ENCODE assay signal across 19 cellular contexts in genomic region chr3:194053136-194053535, GRCh38.
DNase-seq lines count a peak whose midpoint lies in the region; FAIRE-seq and TF ChIP-seq lines count a peak whose summit lies in the region.
"Had no signal": no experiment of that assay in that cellular context is flagged by ENCODE, and none has a peak within 500 bp of the region (broad histone marks: within the 10 kb centered on the region; RNA-seq: fewer than 3 reads in every experiment).

No MANE protein-coding gene starts in this region.

- no peak overlapping the region for H2BK5ac ChIP-seq in H1 (ENCODE audit: low read depth, low read length)

- H4K5ac ChIP-seq in H1 (ENCODE audit: insufficient read length, low read depth, low read length) = no peak overlapping the region

- POLR2A ChIA-PET in H1 (lab: Charles Lee; ENCODE audit: partially characterized antibody) = no interaction called here

- H3K9me3 ChIP-seq in H1 (ENCODE audit: insufficient read depth in 2 of 2, low read depth in 1 of 2, low read length in 1 of 2) = peaks cover 16 to 21% of the 10 kb centered on the region in 2 experiments; a peak in 3 of 4 replicates
- peaks cover 5% of the 10 kb centered on the region for H3K9me3 ChIP-seq in effector memory CD4-positive, alpha-beta T cell (ENCODE audit: control insufficient read depth, low read length)
- H3K9me3 ChIP-seq: BE2C had no signal

- H3K18ac ChIP-seq in H1 (ENCODE audit: extremely low read depth, low read length) = no peak overlapping the region

- H2BK120ac ChIP-seq in H1 (replicated peaks; ENCODE audit: low read depth, low read length) = no peak overlapping the region

- H2AFZ ChIP-seq in H1 (ENCODE audit: low read length) = no peak overlapping the region

- CTCF ChIA-PET in H1 (lab: Charles Lee; ENCODE audit: partially characterized antibody) = no interaction called here

- H3K14ac ChIP-seq in H1 (ENCODE audit: insufficient read length) = no peak overlapping the region

- TF ChIP-seq CTCF in H1 (IDR thresholded peaks at IDR 0.05; ENCODE audit: control extremely low read depth in 1 of 3, insufficient read depth in 1 of 3, low read depth in 1 of 3, low read length in 3 of 3) (no peak), neural crest cell (conservative IDR thresholded peaks at IDR 0.05) (no peak)

- no peak overlapping the region for H3K4me3 Mint-ChIP-seq in neural crest cell
- H3K4me3 Mint-ChIP-seq: CD4-positive, CD25-positive, alpha-beta regulatory T cell; CD8-positive, alpha-beta memory T cell had no signal

- H4K20me1 ChIP-seq in H1 (replicated peaks in 1 of 2; ENCODE audit: control insufficient read depth in 1 of 2, insufficient read depth in 2 of 2, low read length in 2 of 2) = no peaks in the 10 kb centered on the region

- no peak for TF ChIP-seq RAD21 in H1 (IDR thresholded peaks at IDR 0.05 in 1 of 2, conservative IDR thresholded peaks at IDR 0.05 in 1 of 2; ENCODE audit: low read depth in 2 of 2, low read length in 2 of 2)

- H4K91ac ChIP-seq in H1 (replicated peaks; ENCODE audit: insufficient read length, low read length) = no peak overlapping the region

- H3K27ac ChIP-seq in H1 (ENCODE audit: low read depth, low read length) = no peak overlapping the region
- H3K27ac ChIP-seq in effector memory CD4-positive, alpha-beta T cell (ENCODE audit: insufficient read depth, low read length, poor library complexity, severe bottlenecking) = no peak overlapping the region

- no peaks in the 10 kb centered on the region for H3K79me2 ChIP-seq in H1 (ENCODE audit: control insufficient read depth in 1 of 2, insufficient read depth in 2 of 2, low read length in 2 of 2)

- no peak overlapping the region for H3K23ac ChIP-seq in H1 (ENCODE audit: insufficient read length)

- no peak overlapping the region for H3K9ac ChIP-seq in H1 (replicated peaks in 1 of 4; ENCODE audit: extremely low read depth in 1 of 4, low read depth in 3 of 4, low read length in 3 of 4)

- WGBS in H1 (ENCODE audit: extremely low coverage in 1 of 2, insufficient coverage in 1 of 2, insufficient read length in 1 of 2, insufficient replicate concordance in 2 of 2, low coverage in 1 of 2, low lambda C conversion rate in 2 of 2, missing lambda C conversion rate in 1 of 2), 2 experiments = 86% methylated on average over 4 of the region's 4 CpGs; no CpG with 5 or more reads in 1 of the 2 experiments

- H3K56ac ChIP-seq in H1 (replicated peaks; ENCODE audit: insufficient read length, low read depth, low read length) = no peak overlapping the region

- H3K4me1 Mint-ChIP-seq in neural crest cell = peaks cover 26% of the 10 kb centered on the region

- no peak for FAIRE-seq in H1 (lab: Jason Lieb, UNC)
- FAIRE-seq: A204.1, D721Med, GM12878, K562 had no signal

- peaks cover 3% of the 10 kb centered on the region for H3K9me3 Mint-ChIP-seq in neural crest cell

- peaks cover 0 to 11% (median 7%) of the 10 kb centered on the region in 4 experiments; a peak in 5 of 7 replicates for H3K27me3 ChIP-seq in H1 (replicated peaks in 1 of 4; ENCODE audit: control insufficient read depth in 3 of 4, extremely low read depth in 1 of 4, insufficient read depth in 3 of 4, low read length in 3 of 4)
- H3K27me3 ChIP-seq in effector memory CD4-positive, alpha-beta T cell (replicated peaks; ENCODE audit: control insufficient read depth, insufficient read depth, low read length, poor library complexity, severe bottlenecking) = peaks cover 6% of the 10 kb centered on the region
- H3K27me3 ChIP-seq: BE2C had no signal

- H2BK15ac ChIP-seq in H1 (ENCODE audit: low read length) = no peak overlapping the region

- no peak overlapping the region for H2AK5ac ChIP-seq in H1 (ENCODE audit: low read depth, low read length)

- no peak overlapping the region for H2BK12ac ChIP-seq in H1 (ENCODE audit: low read depth, low read length)

- no peak overlapping the region for H4K8ac ChIP-seq in H1 (ENCODE audit: extremely low read depth, insufficient read depth, low read length)

- DNase-seq in EH (ENCODE audit: low read depth) (peak; percentile 4), MV-4-11 (lab: John Stamatoyannopoulos, UW) (peak; percentile 45), H1 (ENCODE audit: low read depth in 1 of 2, low spot score in 2 of 2) (no peak), neural crest cell (ENCODE audit: low read depth, low spot score) (no peak), NCI-H1436 treated with DMSO at 0.1 percent for 48 hours (lab: John Stamatoyannopoulos, UW) (no peak), HK-2 (ENCODE audit: unreplicated experiment) (no peak)
- no peak for DNase-seq in effector memory CD4-positive, alpha-beta T cell
- DNase-seq: ACHN; BE2C; C1 segment of cervical spinal cord; CD4-positive, CD25-positive, alpha-beta regulatory T cell; CD8-positive, alpha-beta memory T cell; COR-L47; DMS79 had no signal

- TF ChIP-seq EP300 in H1 (IDR thresholded peaks at IDR 0.05; ENCODE audit: borderline replicate concordance in 1 of 2, low read depth in 2 of 2, low read length in 2 of 2) = no peak

- no peak overlapping the region for H3K4me3 ChIP-seq in H1 (ENCODE audit: extremely low read depth in 1 of 4, insufficient read depth in 2 of 4, low read depth in 3 of 4, low read length in 4 of 4)
- no peak overlapping the region for H3K4me3 ChIP-seq in effector memory CD4-positive, alpha-beta T cell (ENCODE audit: insufficient read depth, low read depth, low read length, poor library complexity, severe bottlenecking)
- H3K4me3 ChIP-seq: GM12878, HAP-1, K562 had no signal

- no peak overlapping the region for H3K4ac ChIP-seq in H1 (replicated peaks; ENCODE audit: insufficient read length, low read depth, low read length)

- H3K23me2 ChIP-seq in H1 (ENCODE audit: low read depth, low read length) = no peaks in the 10 kb centered on the region

- peak overlapping the region; percentile 4 for H3K27ac Mint-ChIP-seq in neural crest cell (ENCODE audit: unreplicated experiment)
- H3K27ac Mint-ChIP-seq: CD4-positive, CD25-positive, alpha-beta regulatory T cell had no signal

- TF ChIP-seq POLR2A in H1 (IDR thresholded peaks at IDR 0.05; ENCODE audit: control extremely low read depth in 1 of 2, low read depth in 2 of 2, low read length in 2 of 2) = no peak

- H3K4me2 ChIP-seq in H1 (ENCODE audit: insufficient read depth in 1 of 2, low read depth in 2 of 2, low read length in 2 of 2) = no peak overlapping the region

- 0 out of 2 replicates have a peak overlapping the region, but pooled peaks have one; percentile 52 for H2BK20ac ChIP-seq in H1 (ENCODE audit: low read length)

- peaks cover 17% of the 10 kb centered on the region for H3K27me3 Mint-ChIP-seq in neural crest cell (ENCODE audit: low read depth)

- H3K4me1 ChIP-seq in H1 (replicated peaks in 1 of 4; ENCODE audit: control insufficient read depth in 3 of 4, insufficient read depth in 4 of 4, low read length in 3 of 4) = peaks cover 11 to 28% (median 21%) of the 10 kb centered on the region in 4 experiments
- H3K4me1 ChIP-seq in effector memory CD4-positive, alpha-beta T cell (ENCODE audit: control insufficient read depth, insufficient read depth, low read length, poor library complexity, severe bottlenecking) = peaks cover 3% of the 10 kb centered on the region
- H3K4me1 ChIP-seq: BE2C had no signal

- H3K36me3 Mint-ChIP-seq in neural crest cell (ENCODE audit: low read depth) = peaks cover 6% of the 10 kb centered on the region
- H3K36me3 Mint-ChIP-seq: CD4-positive, CD25-positive, alpha-beta regulatory T cell had no signal

- no peaks in the 10 kb centered on the region for H3K36me3 ChIP-seq in H1 (ENCODE audit: control insufficient read depth in 2 of 4, insufficient read depth in 4 of 4, low read length in 3 of 4)
- no peaks in the 10 kb centered on the region for H3K36me3 ChIP-seq in effector memory CD4-positive, alpha-beta T cell (ENCODE audit: control insufficient read depth, insufficient read depth, low read length)
- H3K36me3 ChIP-seq: BE2C, HAP-1 had no signal

- no peaks in the 10 kb centered on the region for H3K79me1 ChIP-seq in H1 (ENCODE audit: low read depth, low read length)

TF ChIP-seq in H1, 55 proteins besides CTCF, POLR2A, EP300 and RAD21:
- TF ChIP-seq KDM1A (IDR thresholded peaks at IDR 0.05; ENCODE audit: borderline replicate concordance, low read length) (no peak), TBP (IDR thresholded peaks at IDR 0.05; ENCODE audit: low read depth, low read length) (no peak), HDAC6 (IDR thresholded peaks at IDR 0.05; ENCODE audit: low read depth, low read length) (no peak), YY1 (IDR thresholded peaks at IDR 0.05; ENCODE audit: low read depth, low read length) (no peak), NRF1 (IDR thresholded peaks at IDR 0.05; ENCODE audit: low read depth, low read length) (no peak), MAX (IDR thresholded peaks at IDR 0.05) (no peak), FOSL1 (IDR thresholded peaks at IDR 0.05; ENCODE audit: insufficient read depth, low read depth, low read length) (no peak), ZNF274 (IDR thresholded peaks at IDR 0.05; ENCODE audit: borderline replicate concordance, extremely low read depth, low read length) (no peak), SP2 (IDR thresholded peaks at IDR 0.05; ENCODE audit: low read length) (no peak), EZH2 (IDR thresholded peaks at IDR 0.05; ENCODE audit: low read depth, low read length, severe bottlenecking) (no peak), USF2 (IDR thresholded peaks at IDR 0.05; ENCODE audit: low read length) (no peak), JUND (IDR thresholded peaks at IDR 0.05; ENCODE audit: low read length) (no peak), PHF8 (conservative IDR thresholded peaks at IDR 0.05; ENCODE audit: low read depth, low read length) (no peak), SP1 (IDR thresholded peaks at IDR 0.05; ENCODE audit: low read depth, low read length) (no peak), RNF2 (IDR thresholded peaks at IDR 0.05; ENCODE audit: borderline replicate concordance, low read depth, low read length, missing control alignments, poor library complexity, severe bottlenecking) (no peak), RFX5 (IDR thresholded peaks at IDR 0.05; ENCODE audit: borderline replicate concordance, low read depth, low read length) (no peak), JUN (IDR thresholded peaks at IDR 0.05; ENCODE audit: low read depth, low read length) (no peak)
TF ChIP-seq in H1: peak in this region for 0.

Comparison
In these comparisons a context has a peak if more than half of its experiments do, and no peak if none do; other contexts are left out.
1. DNase-seq: peak in EH (single experiment) and MV-4-11 (single experiment); none in H1 (0 of 2), neural crest cell (single experiment), NCI-H1436 treated with DMSO at 0.1 percent for 48 hours (single experiment), effector memory CD4-positive, alpha-beta T cell (0 of 3) and HK-2 (single experiment).